In genomic region chr22:32985899-32986772, GRCh38 we compare ENCODE assay signal across 8 cellular contexts.
DNase-seq lines count a peak whose midpoint lies in the region; ATAC-seq and TF ChIP-seq lines count a peak whose summit lies in the region.

No MANE protein-coding gene starts in this region.

- TF ChIP-seq RAD21 in neural cell (conservative IDR thresholded peaks at IDR 0.05): peak; percentile 68

- H3K36me3 ChIP-seq in neural cell (ENCODE audit: insufficient read depth, low read length): no peaks in the 10 kb centered on the region

- H3K4me3 ChIP-seq in fibroblast of villous mesenchyme (ENCODE audit: low read depth, low read length) (no peak overlapping the region), neural cell (ENCODE audit: low read length) (no peak overlapping the region)

- no peaks in the 10 kb centered on the region for H3K9me3 ChIP-seq in neural cell (ENCODE audit: low read length)

- H3K27ac ChIP-seq in neural cell (ENCODE audit: low read length): no peak overlapping the region

- H3K4me2 ChIP-seq in neural cell (ENCODE audit: low read length): no peak overlapping the region

- no peak overlapping the region for H3K4me3 Mint-ChIP-seq in activated T-cell treated with anti-CD3 and anti-CD28 coated beads, Interleukin-2, amount 50 U/mL, for 4 hours

- DNase-seq in AG20443 (ENCODE audit: low spot score) (peak; percentile 88), H4 (ENCODE audit: low spot score) (peak; percentile 75), NCI-H82 treated with DMSO at 0.1 percent for 48 hours (lab: John Stamatoyannopoulos, UW; ENCODE audit: unreplicated experiment) (peak; percentile 28), fibroblast of villous mesenchyme (ENCODE audit: low read depth) (peak; percentile 78), ureter (ENCODE audit: low spot score) (peak; percentile 85)
- peak; percentile 14 for DNase-seq in activated T-cell treated with anti-CD3 and anti-CD28 coated beads, Interleukin-2, amount 50 U/mL, for 4 hours

- no peaks in the 10 kb centered on the region for H3K36me3 Mint-ChIP-seq in activated T-cell treated with anti-CD3 and anti-CD28 coated beads, Interleukin-2, amount 50 U/mL, for 4 hours (ENCODE audit: insufficient read depth)

- H4K20me1 ChIP-seq in neural cell (ENCODE audit: insufficient read depth): no peaks in the 10 kb centered on the region

- no peaks in the 10 kb centered on the region for H3K4me1 Mint-ChIP-seq in activated T-cell treated with anti-CD3 and anti-CD28 coated beads, Interleukin-2, amount 50 U/mL, for 4 hours (ENCODE audit: low read depth)

- H3K27me3 Mint-ChIP-seq in activated T-cell treated with anti-CD3 and anti-CD28 coated beads, Interleukin-2, amount 50 U/mL, for 4 hours (ENCODE audit: low read depth): peaks cover 9% of the 10 kb centered on the region

- TF ChIP-seq CTCF in fibroblast of villous mesenchyme (IDR thresholded peaks at IDR 0.05; ENCODE audit: insufficient read depth, low read depth, low read length) (peak; percentile 92), neural cell (IDR thresholded peaks at IDR 0.05; ENCODE audit: poor library complexity, severe bottlenecking) (peak; percentile 71)

- no peaks in the 10 kb centered on the region for H3K79me2 ChIP-seq in neural cell (replicated peaks; ENCODE audit: insufficient read depth, low read length)

- no peaks in the 10 kb centered on the region for H3K27me3 ChIP-seq in neural cell (ENCODE audit: insufficient read depth, low read depth, low read length)

- no peaks in the 10 kb centered on the region for H3K9me2 ChIP-seq in neural cell (ENCODE audit: insufficient read depth, low read length)

- peak; percentile 48 to 62 for ATAC-seq in activated T-cell treated with anti-CD3 and anti-CD28 coated beads, Interleukin-2, amount 50 U/mL, for 4 hours
- ATAC-seq in GM18867 (IDR thresholded peaks at IDR 0.05; ENCODE audit: unreplicated experiment): no peak

- no peak overlapping the region for H3K9ac ChIP-seq in neural cell (ENCODE audit: low read length)

- no peak for TF ChIP-seq EP300 in neural cell (conservative IDR thresholded peaks at IDR 0.05; ENCODE audit: poor library complexity, severe bottlenecking)

- H3K9me3 Mint-ChIP-seq in activated T-cell treated with anti-CD3 and anti-CD28 coated beads, Interleukin-2, amount 50 U/mL, for 4 hours: no peaks in the 10 kb centered on the region

- H3F3A ChIP-seq in neural cell (ENCODE audit: insufficient read depth, low read length, poor library complexity, severe bottlenecking): no peaks in the 10 kb centered on the region

- no peak overlapping the region for H2AFZ ChIP-seq in neural cell (ENCODE audit: low read depth, low read length)

TF ChIP-seq in neural cell, 6 proteins besides CTCF, POLR2A, EP300 and RAD21:
- TF ChIP-seq REST (IDR thresholded peaks at IDR 0.05; ENCODE audit: borderline replicate concordance): no peak
- no peak for TF ChIP-seq TAF1 (IDR thresholded peaks at IDR 0.05; ENCODE audit: low read depth)
- peak; percentile 66 for TF ChIP-seq SMC3 (conservative IDR thresholded peaks at IDR 0.05; ENCODE audit: poor library complexity)
- no peak for TF ChIP-seq POLR2AphosphoS5 (IDR thresholded peaks at IDR 0.05)
- no peak for TF ChIP-seq EZH2 (IDR thresholded peaks at IDR 0.05; ENCODE audit: borderline replicate concordance, insufficient read depth, low read length, poor library complexity, severe bottlenecking)
- no peak for TF ChIP-seq MXI1 (conservative IDR thresholded peaks at IDR 0.05; ENCODE audit: poor library complexity, severe bottlenecking)

Comparison
In these comparisons a context has a peak if more than half of its experiments do, and no peak if none do; other contexts are left out.
1. DNase-seq: peak in every context shown above with its lines; median percentile 88 in AG20443; 85 in ureter; 78 in fibroblast of villous mesenchyme; 75 in H4; 28 in NCI-H82 treated with DMSO at 0.1 percent for 48 hours; 14 in activated T-cell treated with anti-CD3 and anti-CD28 coated beads, Interleukin-2, amount 50 U/mL, for 4 hours.